In the genomic region with DNA sequence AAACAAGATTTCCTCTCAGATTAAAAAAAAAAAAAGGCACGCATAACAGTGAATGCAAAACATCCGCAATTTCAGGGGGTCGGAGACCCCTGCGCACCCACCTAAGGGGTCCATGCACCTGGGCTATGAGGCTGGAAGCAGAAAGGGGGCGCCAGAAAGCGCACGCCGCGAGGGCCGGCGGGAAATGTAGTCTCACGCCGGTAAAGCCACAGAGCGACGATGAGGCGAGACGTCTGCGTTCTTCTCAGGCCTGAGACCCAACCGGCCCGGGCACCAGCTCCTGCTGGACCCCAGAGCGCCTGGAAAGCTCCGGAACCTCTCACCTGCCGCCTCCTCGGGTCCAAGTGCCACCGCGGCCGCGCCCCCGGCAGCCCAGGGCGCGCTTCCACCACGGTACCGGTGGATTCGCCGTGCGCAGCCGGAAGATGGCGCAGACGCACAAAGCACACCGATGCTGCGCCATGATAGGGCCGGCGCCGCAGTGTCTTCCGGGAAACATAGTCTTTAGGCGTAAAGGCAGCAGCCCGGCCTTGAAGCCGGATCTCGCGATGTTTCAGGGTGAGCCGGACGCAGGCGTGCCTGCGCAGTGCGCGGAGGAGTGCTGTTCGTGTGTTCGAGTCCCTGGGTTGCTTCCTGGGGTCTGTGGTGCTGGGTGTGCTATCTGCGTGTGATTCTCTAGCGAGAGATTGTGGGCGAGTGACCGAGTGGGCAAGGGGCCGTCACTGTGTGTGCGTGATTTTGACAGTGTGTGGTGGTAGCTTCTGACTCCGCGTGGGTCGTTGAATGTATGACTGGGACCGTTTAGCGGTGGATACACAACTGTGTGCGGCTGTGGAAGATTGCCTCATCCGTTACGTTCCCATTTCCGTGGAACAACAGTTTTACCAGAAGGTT, we compare ENCODE assay signal across 1 cellular context.
TF ChIP-seq lines count a peak whose summit lies in the region.

Gene ZNF582, minus strand, starts transcription at position 416 of the 894 bp plus-strand sequence. CDS start 1,782 bp downstream, outside the sequence.

TF ChIP-seq in A549, 52 proteins besides CTCF, POLR2A, EP300 and RAD21 (continued from another document):
- TF ChIP-seq KDM1A (IDR thresholded peaks at IDR 0.05; ENCODE audit: low read depth) (no peak), SMC3 (IDR thresholded peaks at IDR 0.05) (0 out of 3 replicates have a peak, but pooled peaks have one; percentile 20), GATA3 (IDR thresholded peaks at IDR 0.05; ENCODE audit: borderline replicate concordance) (peak; percentile 45; the same call in 1 of the 2 replicates), TFCP2L1 (CRISPR knock-in tag; IDR thresholded peaks at IDR 0.05) (no peak), CHD2 (IDR thresholded peaks at IDR 0.05; ENCODE audit: low read length, partially characterized antibody) (peak; percentile 91), MAZ (IDR thresholded peaks at IDR 0.05; ENCODE audit: borderline replicate concordance, low read depth, low read length) (no peak), NFE2L2 (conservative IDR thresholded peaks at IDR 0.05; ENCODE audit: low read length) (no peak), HMGXB4 (CRISPR knock-in tag; IDR thresholded peaks at IDR 0.05; ENCODE audit: borderline replicate concordance) (0 out of 2 replicates have a peak, but pooled peaks have one; percentile 44)
- TF ChIP-seq, protein P1, sequence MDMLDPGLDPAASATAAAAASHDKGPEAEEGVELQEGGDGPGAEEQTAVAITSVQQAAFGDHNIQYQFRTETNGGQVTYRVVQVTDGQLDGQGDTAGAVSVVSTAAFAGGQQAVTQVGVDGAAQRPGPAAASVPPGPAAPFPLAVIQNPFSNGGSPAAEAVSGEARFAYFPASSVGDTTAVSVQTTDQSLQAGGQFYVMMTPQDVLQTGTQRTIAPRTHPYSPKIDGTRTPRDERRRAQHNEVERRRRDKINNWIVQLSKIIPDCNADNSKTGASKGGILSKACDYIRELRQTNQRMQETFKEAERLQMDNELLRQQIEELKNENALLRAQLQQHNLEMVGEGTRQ (IDR thresholded peaks at IDR 0.05): 0 out of 2 replicates have a peak, but pooled peaks have one; percentile 7
- TF ChIP-seq, protein P2, sequence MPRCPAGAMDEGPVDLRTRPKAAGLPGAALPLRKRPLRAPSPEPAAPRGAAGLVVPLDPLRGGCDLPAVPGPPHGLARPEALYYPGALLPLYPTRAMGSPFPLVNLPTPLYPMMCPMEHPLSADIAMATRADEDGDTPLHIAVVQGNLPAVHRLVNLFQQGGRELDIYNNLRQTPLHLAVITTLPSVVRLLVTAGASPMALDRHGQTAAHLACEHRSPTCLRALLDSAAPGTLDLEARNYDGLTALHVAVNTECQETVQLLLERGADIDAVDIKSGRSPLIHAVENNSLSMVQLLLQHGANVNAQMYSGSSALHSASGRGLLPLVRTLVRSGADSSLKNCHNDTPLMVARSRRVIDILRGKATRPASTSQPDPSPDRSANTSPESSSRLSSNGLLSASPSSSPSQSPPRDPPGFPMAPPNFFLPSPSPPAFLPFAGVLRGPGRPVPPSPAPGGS (IDR thresholded peaks at IDR 0.05): no peak
